Comparison of ENCODE assay signal across 8 cellular contexts in genomic region chr17:42832934-42833770, GRCh38. TPM values are rescaled to one million over a fixed set of nuclear protein-coding genes. Genes with fewer than 3 reads are reported as not detected.
DNase-seq lines count a peak whose midpoint lies in the region; ATAC-seq and TF ChIP-seq lines count a peak whose summit lies in the region.

Gene PSME3 (plus strand): TSS chr17:42833397. CDS start chr17:42833632, 235 bp downstream.

- no peak for DNase-seq in AG04449 (ENCODE audit: low read depth, low spot score)
- DNase-seq in NCI-H2227 treated with DMSO at 0.1 percent for 48 hours (lab: John Stamatoyannopoulos, UW), result peak; percentile 97
- peak; percentile 84 for DNase-seq in activated B cell treated with CpG ODN at 0.5 μM for 24 hours
- peak; percentile 84 to 91 for DNase-seq in cardiac fibroblast (ENCODE audit: low read depth in 2 of 2)
- peak; percentile 90 for DNase-seq in inferior parietal cortex (ENCODE audit: extremely low spot score)
- peak; percentile 82 to 87 for DNase-seq in stimulated activated CD4-positive, alpha-beta T cell treated with anti-CD3 and anti-CD28 coated beads, Interleukin-12 subunit alpha, Interleukin-12 subunit beta, amount 100 ng/mL, for 24 hours (ENCODE audit: low read depth in 2 of 2)

- ATAC-seq in GM18870 (IDR thresholded peaks at IDR 0.05; ENCODE audit: unreplicated experiment) (peak; percentile 70), HG03135 (IDR thresholded peaks at IDR 0.05; ENCODE audit: unreplicated experiment) (peak; percentile 65), activated B cell treated with CpG ODN at 0.5 μM for 24 hours (ENCODE audit: low read depth) (peak; percentile 91)

- no peaks in the 10 kb centered on the region for H3K9me3 Mint-ChIP-seq in activated B cell treated with CpG ODN at 0.5 μM for 24 hours

- peak within 1 kb of the TSS; percentile 99 for H3K27ac Mint-ChIP-seq in activated B cell treated with CpG ODN at 0.5 μM for 24 hours

- peak within 1 kb of the TSS; percentile 97 for H3K4me3 Mint-ChIP-seq in activated B cell treated with CpG ODN at 0.5 μM for 24 hours

- intact Hi-C loops in activated B cell treated with CpG ODN at 0.5 μM for 24 hours (cut with micrococcal nuclease), result loop anchor here (1.0 to 5.0 kb wide), 6 partner anchors 9 to 649 kb away; partner anchors contain the start of genes BECN1, DHX8, NBR1 and PTGES3L

- POLR2A ChIA-PET in AG04449 (lab: Yijun Ruan, JAX), result interaction anchor here (0.8 to 2.0 kb wide), 2 partner anchors 9 to 32 kb away, joined by 3 to 5 read pairs; partner anchors contain the start of gene BECN1
- POLR2A ChIA-PET in activated B cell treated with CpG ODN at 0.5 μM for 24 hours (lab: Charles Lee), result interaction anchor here (0.5 to 6.8 kb wide), 29 partner anchors 10 to 566 kb away, joined by 3 to 115 read pairs (median 5); partner anchors contain the start of genes ARL4D, BECN1, CNTD1 and COA3

- H3K4me3 ChIP-seq in AG04449 (ENCODE audit: low read depth, low read length) (peak within 1 kb of the TSS; percentile 94), cardiac fibroblast (replicated peaks in 1 of 2; ENCODE audit: low read depth in 2 of 2, low read length in 2 of 2) (peak within 1 kb of the TSS; percentile 93 to 95)

- CTCF ChIA-PET in AG04449 (lab: Yijun Ruan, JAX), result interaction anchor here (0.9 to 10.5 kb wide), 7 partner anchors 10 to 255 kb away, joined by 3 to 133 read pairs (median 5); partner anchors contain the start of genes AOC2 and BECN1
- CTCF ChIA-PET in activated B cell treated with CpG ODN at 0.5 μM for 24 hours (lab: Charles Lee), result interaction anchor here (1.3 to 4.1 kb wide), 5 partner anchors 9 to 255 kb away, joined by 4 to 27 read pairs (median 10); partner anchors contain the start of genes BECN1, PSMC3IP and RPL27

- peaks cover 44% of the 10 kb centered on the region for H3K36me3 Mint-ChIP-seq in activated B cell treated with CpG ODN at 0.5 μM for 24 hours (ENCODE audit: low read depth)

- no peak for TF ChIP-seq CTCF in AG04449 (IDR thresholded peaks at IDR 0.05; ENCODE audit: insufficient read depth, low read length, missing control alignments)
- TF ChIP-seq CTCF in activated B cell treated with CpG ODN at 0.5 μM for 24 hours (IDR thresholded peaks at IDR 0.05), result no peak
- TF ChIP-seq CTCF in cardiac fibroblast (IDR thresholded peaks at IDR 0.05; ENCODE audit: low read depth, low read length), result no peak

- H3K27me3 Mint-ChIP-seq in activated B cell treated with CpG ODN at 0.5 μM for 24 hours, result no peaks in the 10 kb centered on the region

- peaks cover 24% of the 10 kb centered on the region for H3K4me1 Mint-ChIP-seq in activated B cell treated with CpG ODN at 0.5 μM for 24 hours

RNA-seq across cellular contexts. Expression of gene PSME3, which starts in this region (rescaled TPM):
- 136 and 141 TPM in 2 replicates for total RNA-seq in activated B cell treated with CpG ODN at 0.5 μM for 24 hours
